In the genomic region with DNA sequence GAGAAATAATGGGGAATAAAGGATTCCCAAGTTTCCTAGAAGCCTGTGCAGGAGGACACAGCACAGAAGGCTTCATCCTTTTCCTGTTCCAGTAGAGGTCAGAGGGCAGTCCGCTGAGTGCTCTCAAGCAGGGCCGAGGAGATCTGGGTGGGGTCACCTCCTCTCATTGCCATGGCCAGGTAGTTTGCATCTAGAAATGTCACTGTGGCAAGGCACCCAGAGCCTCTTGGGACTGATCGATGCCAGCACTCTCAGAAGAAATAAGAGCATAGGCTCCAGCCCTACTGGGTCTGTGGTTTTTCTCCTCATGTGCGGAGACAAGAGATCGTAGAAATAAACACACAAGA, we compare ENCODE assay signal across 8 cellular contexts. TPM values are rescaled to one million over a fixed set of nuclear protein-coding genes. Genes with fewer than 3 reads are reported as not detected.
DNase-seq lines count a peak whose midpoint lies in the region; ATAC-seq, FAIRE-seq and TF ChIP-seq lines count a peak whose summit lies in the region.

No MANE protein-coding gene starts in this region.

- peaks cover 10% of the 10 kb centered on the region for H3K36me3 Mint-ChIP-seq in activated naive CD4-positive, alpha-beta T cell treated with anti-CD3 and anti-CD28 coated beads, Interleukin-2, amount 50 U/mL, for 24 hours

- H3K4me1 ChIP-seq in suprapubic skin: peaks cover 11% of the 10 kb centered on the region
- peaks cover 5% of the 10 kb centered on the region for H3K4me1 ChIP-seq in GM23248 (ENCODE audit: insufficient read depth)

- no peaks in the 10 kb centered on the region for H3K27me3 ChIP-seq in suprapubic skin
- no peaks in the 10 kb centered on the region for H3K27me3 ChIP-seq in GM23248 (replicated peaks; ENCODE audit: insufficient read depth)

- no peaks in the 10 kb centered on the region for H3K9me3 ChIP-seq in suprapubic skin
- H3K9me3 ChIP-seq in GM23248 (ENCODE audit: low read depth): no peaks in the 10 kb centered on the region

- H3K36me3 ChIP-seq in suprapubic skin (peaks cover 61% of the 10 kb centered on the region), GM23248 (ENCODE audit: low read depth) (peaks cover 35% of the 10 kb centered on the region)

- H3K27me3 Mint-ChIP-seq in activated naive CD4-positive, alpha-beta T cell treated with anti-CD3 and anti-CD28 coated beads, Interleukin-2, amount 50 U/mL, for 24 hours: no peaks in the 10 kb centered on the region

- peak overlapping the region; percentile 49 for H3K4me3 ChIP-seq in epithelial cell of proximal tubule (ENCODE audit: low read depth, low read length)
- peak overlapping the region; percentile 29 for H3K4me3 ChIP-seq in suprapubic skin
- no peak overlapping the region for H3K4me3 ChIP-seq in GM23248

- H3K9ac ChIP-seq in GM23248: no peak overlapping the region

- in situ Hi-C loops in GM23248 (cut with MboI): no loop called here

- H3K27ac ChIP-seq in suprapubic skin: peak overlapping the region; percentile 31
- no peak overlapping the region for H3K27ac ChIP-seq in GM23248

- TF ChIP-seq EP300 in suprapubic skin (IDR thresholded peaks at IDR 0.05): no peak

- peaks cover 71% of the 10 kb centered on the region for H3K4me1 Mint-ChIP-seq in activated naive CD4-positive, alpha-beta T cell treated with anti-CD3 and anti-CD28 coated beads, Interleukin-2, amount 50 U/mL, for 24 hours

- H3F3A ChIP-seq in GM23248 (ENCODE audit: insufficient read depth): peaks cover 18% of the 10 kb centered on the region

- H3K4me2 ChIP-seq in GM23248 (ENCODE audit: unreplicated experiment): no peak overlapping the region

- peak overlapping the region; percentile 97 for H3K27ac Mint-ChIP-seq in activated naive CD4-positive, alpha-beta T cell treated with anti-CD3 and anti-CD28 coated beads, Interleukin-2, amount 50 U/mL, for 24 hours

- peak; percentile 42 for ATAC-seq in HG03432 (IDR thresholded peaks at IDR 0.05; ENCODE audit: unreplicated experiment)

- H3K4me3 Mint-ChIP-seq in activated naive CD4-positive, alpha-beta T cell treated with anti-CD3 and anti-CD28 coated beads, Interleukin-2, amount 50 U/mL, for 24 hours: peak overlapping the region; percentile 82

- TF ChIP-seq CTCF in epithelial cell of proximal tubule (conservative IDR thresholded peaks at IDR 0.05; ENCODE audit: low read depth, low read length) (no peak), suprapubic skin (IDR thresholded peaks at IDR 0.05) (no peak)

- no peaks in the 10 kb centered on the region for H3K9me3 Mint-ChIP-seq in activated naive CD4-positive, alpha-beta T cell treated with anti-CD3 and anti-CD28 coated beads, Interleukin-2, amount 50 U/mL, for 24 hours

- H3K79me2 ChIP-seq in GM23248 (ENCODE audit: insufficient read depth): peaks cover 12% of the 10 kb centered on the region

- H4K20me1 ChIP-seq in GM23248 (ENCODE audit: insufficient read depth): no peaks in the 10 kb centered on the region

- TF ChIP-seq POLR2A in suprapubic skin (IDR thresholded peaks at IDR 0.05): no peak

- no peaks in the 10 kb centered on the region for H3K9me2 ChIP-seq in GM23248 (ENCODE audit: insufficient read depth)

- H2AFZ ChIP-seq in GM23248: no peak overlapping the region

- 80% methylated on average over 5 of the region's 5 CpGs for WGBS in suprapubic skin
- WGBS in GM23248 (ENCODE audit: low coverage in 1 of 2, low lambda C conversion rate in 2 of 2, missing lambda C conversion rate in 2 of 2), 2 experiments: 93 to 94% methylated on average over 5 of the region's 5 CpGs

- FAIRE-seq in HTR-8/SVneo (lab: Jason Lieb, UNC): no peak

- DNase-seq in activated naive CD4-positive, alpha-beta T cell (lab: John Stamatoyannopoulos, UW): no peak
- DNase-seq in epithelial cell of proximal tubule (ENCODE audit: low read depth) (no peak), suprapubic skin (ENCODE audit: low spot score in 2 of 2) (no peak), GM23248 (no peak), HTR-8/SVneo (ENCODE audit: insufficient read length, low spot score) (no peak), AG08395 (ENCODE audit: low spot score) (no peak)

RNA-seq across cellular contexts. Expression of a gene that starts 7.9 kb away (rescaled TPM):
- total RNA-seq in epithelial cell of proximal tubule (42.6 and 70.7 TPM in 2 replicates), suprapubic skin (10 to 100 TPM; 39.3 to 70.8 (median 41.7) TPM)
- 43.4 and 60.3 TPM in 2 replicates for total RNA-seq in GM23248 (2014; rRNA removed; shearing (Covaris generic))
- 41.7 and 48.0 TPM in 2 replicates for polyA plus RNA-seq in GM23248 (2016; fragmentation: Nextera tagmentation; extraction: Ambion mirVana)
